Comparison of ENCODE assay signal across 9 cellular contexts in the genomic region with DNA sequence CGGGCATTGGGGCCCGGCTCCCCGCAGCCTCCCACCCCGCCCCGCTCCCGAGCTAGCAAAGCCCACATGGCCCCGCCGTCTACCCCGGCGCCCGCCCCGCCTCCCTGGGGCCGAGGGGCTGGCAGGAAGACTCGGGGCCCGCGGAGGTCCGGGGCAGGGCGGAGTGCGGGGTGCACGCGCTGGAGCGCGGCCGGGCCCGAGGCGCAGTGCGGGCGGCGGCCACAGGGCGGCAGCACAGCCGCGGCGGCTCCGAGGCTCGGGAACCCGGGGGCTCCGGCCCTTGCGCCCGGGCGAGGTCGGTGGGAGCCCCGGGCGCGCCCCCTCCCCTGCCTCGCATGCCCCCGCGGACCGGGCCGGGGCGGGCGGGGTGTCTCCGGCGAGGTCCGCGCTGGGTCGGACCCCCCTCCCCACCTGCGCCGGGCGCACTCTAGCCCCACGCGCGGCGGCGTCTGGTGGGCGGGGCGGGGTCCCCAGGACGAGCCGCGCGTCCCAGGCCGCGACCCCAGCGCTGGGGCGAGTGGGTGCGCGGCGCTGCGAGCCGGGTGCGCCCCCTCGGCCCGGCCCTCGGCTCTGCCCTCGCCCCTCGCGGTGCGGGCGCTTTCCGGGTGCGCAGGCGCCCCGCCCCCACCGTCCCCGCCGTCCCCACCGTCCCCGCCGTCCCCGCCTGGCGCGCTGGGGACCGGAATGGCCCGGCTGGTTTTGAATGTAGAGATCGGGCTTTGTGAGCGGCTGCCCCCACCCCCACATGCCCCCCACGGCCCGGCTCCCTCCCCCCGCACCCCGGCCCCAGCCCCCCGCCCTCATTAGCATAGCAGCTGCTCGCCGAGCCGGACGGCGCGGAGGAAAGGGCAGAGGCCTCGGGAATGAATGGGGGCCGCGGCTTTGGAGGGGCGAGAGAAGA. TPM values are rescaled to one million over a fixed set of nuclear protein-coding genes. Genes with fewer than 3 reads are reported as not detected.
DNase-seq lines count a peak whose midpoint lies in the region; ATAC-seq lines count a peak whose summit lies in the region.
"Had no signal": no experiment of that assay in that cellular context is flagged by ENCODE, and none has a peak within 500 bp of the region (broad histone marks: within the 10 kb centered on the region; RNA-seq: fewer than 3 reads in every experiment).

No MANE protein-coding gene starts in this region.

- no peaks in the 10 kb centered on the region for H3K4me1 ChIP-seq in rectal smooth muscle tissue (ENCODE audit: control insufficient read depth, insufficient read depth, low read length)

- DNase-seq in NCI-H748 (lab: John Stamatoyannopoulos, UW; ENCODE audit: unreplicated experiment) (peak; percentile 53), NCI-H748 treated with DMSO at 0.1 percent for 48 hours (lab: John Stamatoyannopoulos, UW) (no peak), LoVo (ENCODE audit: low spot score) (peak; percentile 71), germinal center (ENCODE audit: low spot score) (peak; percentile 87), T1000 (lab: John Stamatoyannopoulos, UW) (no peak)
- DNase-seq in activated T-helper 2 cell treated with anti-CD3 and anti-CD28 coated beads, Interferon-gamma antibody, Interleukin-2, Interleukin-4, amounts not matched to agents 10 μg/mL and 5 μg/mL and 100 μg/mL, durations not matched to agents 14 hours and 24 hours and 36 hours (ENCODE audit: low spot score) = peak; percentile 43

- peak overlapping the region; percentile 47 for H3K4me3 ChIP-seq in rectal smooth muscle tissue (ENCODE audit: low read length)

- no peak overlapping the region for H3K27ac Mint-ChIP-seq in activated T-helper 2 cell treated with anti-CD3 and anti-CD28 coated beads, Interferon-gamma antibody, Interleukin-2, Interleukin-4, amounts not matched to agents 10 μg/mL and 5 μg/mL and 100 μg/mL, durations not matched to agents 14 hours and 24 hours and 36 hours
- H3K27ac Mint-ChIP-seq: stimulated activated naive CD8-positive, alpha-beta T cell treated with anti-CD3 and anti-CD28 coated beads, Interleukin-15, Interleukin-2, amounts not matched to agents 100 ng/mL and 50 ng/mL, for 24 hours had no signal

- H3K4me1 Mint-ChIP-seq in activated T-helper 2 cell treated with anti-CD3 and anti-CD28 coated beads, Interferon-gamma antibody, Interleukin-2, Interleukin-4, amounts not matched to agents 10 μg/mL and 5 μg/mL and 100 μg/mL, durations not matched to agents 14 hours and 24 hours and 36 hours (ENCODE audit: low read depth) = peaks cover 5% of the 10 kb centered on the region

- no peak overlapping the region for H3K9ac ChIP-seq in rectal smooth muscle tissue (ENCODE audit: low read length)

- intact Hi-C loops in activated T-helper 2 cell treated with anti-CD3 and anti-CD28 coated beads, Interferon-gamma antibody, Interleukin-2, Interleukin-4, amounts not matched to agents 10 μg/mL and 5 μg/mL and 100 μg/mL, durations not matched to agents 14 hours and 24 hours and 36 hours (cut with micrococcal nuclease) = loop anchor here (2.0 kb wide), 1 partner anchor 111 kb away; no protein-coding TSS in a partner anchor

- H3K27ac ChIP-seq in rectal smooth muscle tissue (ENCODE audit: low read depth, low read length) = no peak overlapping the region

- no peaks in the 10 kb centered on the region for H3K9me3 Mint-ChIP-seq in activated T-helper 2 cell treated with anti-CD3 and anti-CD28 coated beads, Interferon-gamma antibody, Interleukin-2, Interleukin-4, amounts not matched to agents 10 μg/mL and 5 μg/mL and 100 μg/mL, durations not matched to agents 14 hours and 24 hours and 36 hours
- H3K9me3 Mint-ChIP-seq: stimulated activated naive CD8-positive, alpha-beta T cell treated with anti-CD3 and anti-CD28 coated beads, Interleukin-15, Interleukin-2, amounts not matched to agents 100 ng/mL and 50 ng/mL, for 24 hours had no signal

- no peaks in the 10 kb centered on the region for H3K36me3 Mint-ChIP-seq in activated T-helper 2 cell treated with anti-CD3 and anti-CD28 coated beads, Interferon-gamma antibody, Interleukin-2, Interleukin-4, amounts not matched to agents 10 μg/mL and 5 μg/mL and 100 μg/mL, durations not matched to agents 14 hours and 24 hours and 36 hours (ENCODE audit: low read depth)

- H3K36me3 ChIP-seq in rectal smooth muscle tissue (ENCODE audit: control insufficient read depth, insufficient read depth, low read length) = no peaks in the 10 kb centered on the region

- H3K27me3 Mint-ChIP-seq in activated T-helper 2 cell treated with anti-CD3 and anti-CD28 coated beads, Interferon-gamma antibody, Interleukin-2, Interleukin-4, amounts not matched to agents 10 μg/mL and 5 μg/mL and 100 μg/mL, durations not matched to agents 14 hours and 24 hours and 36 hours (ENCODE audit: low read depth) = peaks cover 34% of the 10 kb centered on the region

- peaks cover 26% of the 10 kb centered on the region for H3K27me3 ChIP-seq in rectal smooth muscle tissue (ENCODE audit: control insufficient read depth, insufficient read depth, low read length)

- no peak for ATAC-seq in GM18870 (IDR thresholded peaks at IDR 0.05; ENCODE audit: unreplicated experiment)

- H3K4me3 Mint-ChIP-seq in activated T-helper 2 cell treated with anti-CD3 and anti-CD28 coated beads, Interferon-gamma antibody, Interleukin-2, Interleukin-4, amounts not matched to agents 10 μg/mL and 5 μg/mL and 100 μg/mL, durations not matched to agents 14 hours and 24 hours and 36 hours (ENCODE audit: low read depth) = no peak overlapping the region

RNA-seq across cellular contexts. Expression of gene NRARP, which starts 6.5 kb away (rescaled TPM):
- total RNA-seq in activated T-helper 2 cell treated with anti-CD3 and anti-CD28 coated beads, Interferon-gamma antibody, Interleukin-2, Interleukin-4, amounts not matched to agents 10 μg/mL and 5 μg/mL and 100 μg/mL, durations not matched to agents 14 hours and 24 hours and 36 hours = 9.3 and 11.2 TPM in 2 replicates

RNA-seq across cellular contexts. Expression of gene TOR4A, which starts 18.0 kb away (rescaled TPM):
- total RNA-seq in activated T-helper 2 cell treated with anti-CD3 and anti-CD28 coated beads, Interferon-gamma antibody, Interleukin-2, Interleukin-4, amounts not matched to agents 10 μg/mL and 5 μg/mL and 100 μg/mL, durations not matched to agents 14 hours and 24 hours and 36 hours = 17.2 and 17.5 TPM in 2 replicates

RNA-seq across cellular contexts. Expression of gene NELFB, which starts 40.4 kb away (rescaled TPM):
- total RNA-seq in activated T-helper 2 cell treated with anti-CD3 and anti-CD28 coated beads, Interferon-gamma antibody, Interleukin-2, Interleukin-4, amounts not matched to agents 10 μg/mL and 5 μg/mL and 100 μg/mL, durations not matched to agents 14 hours and 24 hours and 36 hours = 71.4 and 72.6 TPM in 2 replicates

RNA-seq across cellular contexts. Expression of gene STPG3, which starts 44.5 kb away (rescaled TPM):
- total RNA-seq in activated T-helper 2 cell treated with anti-CD3 and anti-CD28 coated beads, Interferon-gamma antibody, Interleukin-2, Interleukin-4, amounts not matched to agents 10 μg/mL and 5 μg/mL and 100 μg/mL, durations not matched to agents 14 hours and 24 hours and 36 hours = 0.48 TPM in 2 replicates

RNA-seq across cellular contexts. Expression of gene TUBB4B, which starts 54.5 kb away (rescaled TPM):
- total RNA-seq in activated T-helper 2 cell treated with anti-CD3 and anti-CD28 coated beads, Interferon-gamma antibody, Interleukin-2, Interleukin-4, amounts not matched to agents 10 μg/mL and 5 μg/mL and 100 μg/mL, durations not matched to agents 14 hours and 24 hours and 36 hours = 357 and 361 TPM in 2 replicates

Comparison
In these comparisons a context has a peak if more than half of its experiments do, and no peak if none do; other contexts are left out.
1. DNase-seq: peak in NCI-H748 (single experiment), LoVo (single experiment), activated T-helper 2 cell treated with anti-CD3 and anti-CD28 coated beads, Interferon-gamma antibody, Interleukin-2, Interleukin-4, amounts not matched to agents 10 μg/mL and 5 μg/mL and 100 μg/mL, durations not matched to agents 14 hours and 24 hours and 36 hours (single experiment) and germinal center (single experiment); none in NCI-H748 treated with DMSO at 0.1 percent for 48 hours (single experiment) and T1000 (single experiment).